In the genomic region with DNA sequence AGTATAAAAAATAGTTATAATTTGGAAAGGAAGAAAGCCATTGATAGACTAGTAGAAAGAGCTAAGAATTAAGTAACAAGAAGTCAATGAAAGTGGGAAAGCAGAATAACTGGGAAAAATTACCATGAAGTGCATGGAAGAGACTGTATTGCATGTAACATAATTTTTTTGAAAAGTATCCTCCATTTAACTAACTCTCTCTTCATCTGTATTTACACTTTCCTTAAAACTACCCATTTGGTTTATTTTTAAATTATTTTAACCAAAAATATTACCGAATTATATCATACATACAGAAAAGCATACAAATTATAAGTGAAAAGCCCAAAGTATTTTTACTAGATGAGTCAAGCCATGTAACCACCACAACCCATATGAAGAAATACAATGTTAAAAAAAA, we compare ENCODE assay signal across 9 cellular contexts.
"Had no signal": no experiment of that assay in that cellular context is flagged by ENCODE, and none has a peak within 500 bp of the region (broad histone marks: within the 10 kb centered on the region; RNA-seq: fewer than 3 reads in every experiment).

No MANE protein-coding gene starts in this region.

- H3K4me2 ChIP-seq: GM23338 had no signal

- H3K27ac ChIP-seq: GM23248 had no signal

- H3K9me3 ChIP-seq: HAP-1 had no signal

- H3K36me3 ChIP-seq: HAP-1 had no signal

- H3K9ac ChIP-seq: GM23248 had no signal

- H2AFZ ChIP-seq: GM23248, GM23338 had no signal

- ATAC-seq: GM23338, HCT116 had no signal

- H3K4me3 ChIP-seq: GM23248, GM23338, HAP-1 had no signal

- H3K4me1 ChIP-seq: HAP-1 had no signal

- DNase-seq: GM23248, GOT3, H7, H9, HCEC 1CT, HFFc6 had no signal
